ENCODE assay signal across 8 cellular contexts in genomic region chr4:24471623-24472510, GRCh38.
DNase-seq lines count a peak whose midpoint lies in the region; ATAC-seq and TF ChIP-seq lines count a peak whose summit lies in the region.

No MANE protein-coding gene starts in this region.

- no peak overlapping the region for H2BK5ac ChIP-seq in H9 (ENCODE audit: insufficient read length, low read length)

- H2AFZ ChIP-seq in H9 (ENCODE audit: low read length) = no peak overlapping the region

- no peaks in the 10 kb centered on the region for H3K36me3 ChIP-seq in heart right ventricle
- no peaks in the 10 kb centered on the region for H3K36me3 ChIP-seq in rectal smooth muscle tissue (ENCODE audit: control insufficient read depth, insufficient read depth, low read length)

- H4K8ac ChIP-seq in H9 (replicated peaks; ENCODE audit: insufficient read length, low read depth, low read length) = no peak overlapping the region

- no peak overlapping the region for H3K4ac ChIP-seq in H9 (ENCODE audit: low read depth, low read length)

- no CpG with 5 or more reads among the region's 68 CpGs for WGBS in H9 (ENCODE audit: extremely low coverage, insufficient read length, low lambda C conversion rate)
- WGBS in heart right ventricle, 2 donors = 1% methylated on average over 68 of the region's 68 CpGs

- H3K9ac ChIP-seq in H9 (ENCODE audit: extremely low read depth, insufficient read length, low read length) (no peak overlapping the region), rectal smooth muscle tissue (ENCODE audit: low read length) (no peak overlapping the region)

- H3K4me1 ChIP-seq in H9 (ENCODE audit: insufficient read depth, low read length) = peaks cover 4% of the 10 kb centered on the region; the same call in 1 of the 2 replicates
- H3K4me1 ChIP-seq in heart right ventricle = peaks cover 0 to 38% (median 22%) of the 10 kb centered on the region in 9 donors
- peaks cover 2% of the 10 kb centered on the region for H3K4me1 ChIP-seq in rectal smooth muscle tissue (ENCODE audit: control insufficient read depth, insufficient read depth, low read length)

- H2BK20ac ChIP-seq in H9 (ENCODE audit: low read depth, low read length, poor library complexity, severe bottlenecking) = no peak overlapping the region

- H3K79me2 ChIP-seq in H9 (ENCODE audit: insufficient read depth, low read length) = no peaks in the 10 kb centered on the region

- peaks cover 0 to 11% (median 0%) of the 10 kb centered on the region in 3 experiments; a peak in 4 of 7 replicates for H3K36me3 Mint-ChIP-seq in H9 (ENCODE audit: insufficient read depth in 1 of 3, low read depth in 3 of 3)
- H3K36me3 Mint-ChIP-seq in activated T-cell treated with anti-CD3 and anti-CD28 coated beads, Interleukin-2, amount 50 U/mL, for 72 hours (ENCODE audit: insufficient read depth in 2 of 2) = peaks cover 2 to 5% of the 10 kb centered on the region in 2 donors

- no peak overlapping the region for H2BK12ac ChIP-seq in H9 (ENCODE audit: insufficient read length, low read depth, low read length)

- H3K23me2 ChIP-seq in H9 (ENCODE audit: insufficient read length, low read depth, low read length, poor library complexity, severe bottlenecking) = peaks cover 22% of the 10 kb centered on the region

- H3K23ac ChIP-seq in H9 (ENCODE audit: insufficient read length, low read depth, low read length) = no peak overlapping the region

- H2BK120ac ChIP-seq in H9 (ENCODE audit: low read depth, low read length, poor library complexity, severe bottlenecking) = no peak overlapping the region

- no peak overlapping the region for H4K5ac ChIP-seq in H9 (ENCODE audit: insufficient read length, low read depth, low read length)

- no peaks in the 10 kb centered on the region for H4K20me1 ChIP-seq in H9 (ENCODE audit: control insufficient read depth, insufficient read depth, insufficient read length)

- H3K27ac ChIP-seq in H9 (ENCODE audit: insufficient read length, low read depth, low read length) (no peak overlapping the region), heart right ventricle (peak overlapping the region in 8 of 10 donors; percentile 8 to 73 (median 64)), rectal smooth muscle tissue (ENCODE audit: low read depth, low read length) (peak overlapping the region; percentile 54)

- H2AK5ac ChIP-seq in H9 (ENCODE audit: insufficient read length, low read length) = no peak overlapping the region

- H3K56ac ChIP-seq in H9 (ENCODE audit: insufficient read length, low read depth, low read length) = no peak overlapping the region

- H3K9me3 ChIP-seq in H9 (ENCODE audit: control insufficient read depth, low read depth, low read length) (no peaks in the 10 kb centered on the region), heart right ventricle (no peaks in the 10 kb centered on the region)

- peak overlapping the region in 1 of 3 experiments; percentile 89; a peak in 3 of 7 replicates for H3K27ac Mint-ChIP-seq in H9
- H3K27ac Mint-ChIP-seq in activated T-cell treated with anti-CD3 and anti-CD28 coated beads, Interleukin-2, amount 50 U/mL, for 72 hours = no peak overlapping the region

- DNase-seq in ACHN (peak; percentile 0), H9 (peak; percentile 58), heart right ventricle (peak; percentile 13 to 22), epidermal melanocyte (ENCODE audit: insufficient read length, low spot score) (no peak), SKM-1 (lab: John Stamatoyannopoulos, UW; ENCODE audit: unreplicated experiment) (no peak)
- peak; percentile 25 to 26 for DNase-seq in activated T-cell treated with anti-CD3 and anti-CD28 coated beads, Interleukin-2, amount 50 U/mL, for 72 hours

- peak overlapping the region; percentile 55; the same call in 1 of the 2 replicates for H2BK15ac ChIP-seq in H9 (ENCODE audit: low read depth, low read length)

- H3K27me3 ChIP-seq in H9 (ENCODE audit: insufficient read depth, low read length) = peaks cover 4% of the 10 kb centered on the region; the same call in 1 of the 2 replicates
- H3K27me3 ChIP-seq in heart right ventricle = peaks cover 0 to 78% (median 21%) of the 10 kb centered on the region in 7 donors
- H3K27me3 ChIP-seq in rectal smooth muscle tissue (ENCODE audit: control insufficient read depth, insufficient read depth, low read length) = peaks cover 5% of the 10 kb centered on the region

- H3T11ph ChIP-seq in H9 (ENCODE audit: low read length) = no peak overlapping the region

- H3K4me1 Mint-ChIP-seq in H9 = peaks cover 38 to 51% of the 10 kb centered on the region in 2 experiments
- H3K4me1 Mint-ChIP-seq in activated T-cell treated with anti-CD3 and anti-CD28 coated beads, Interleukin-2, amount 50 U/mL, for 72 hours (ENCODE audit: low read depth) = peaks cover 42% of the 10 kb centered on the region

- TF ChIP-seq CTCF in H9 (conservative IDR thresholded peaks at IDR 0.05) (no peak), heart right ventricle (IDR thresholded peaks at IDR 0.05) (no peak)

- intact Hi-C loops in heart right ventricle (cut with DNase I) = loop anchor here in 2 of 10 donors (2.0 to 5.0 kb wide), 2 partner anchors 79 to 110 kb away; partner anchors contain the start of gene DHX15 (in 1 of the 2)

- peak; percentile 14 to 26 for ATAC-seq in activated T-cell treated with anti-CD3 and anti-CD28 coated beads, Interleukin-2, amount 50 U/mL, for 72 hours (replicated peaks in 1 of 2)
- ATAC-seq in heart right ventricle (peak in 4 of 8 donors; percentile 1 to 40 (median 8)), HG02571 (IDR thresholded peaks at IDR 0.05; ENCODE audit: unreplicated experiment) (no peak)

- H3K79me1 ChIP-seq in H9 (ENCODE audit: insufficient read depth, low read depth, low read length, poor library complexity, severe bottlenecking) = no peaks in the 10 kb centered on the region

- no peak overlapping the region for H4K91ac ChIP-seq in H9 (ENCODE audit: insufficient read length, low read depth, low read length)

- peak overlapping the region; percentile 93 to 97 for H3K4me3 Mint-ChIP-seq in H9
- H3K4me3 Mint-ChIP-seq in activated T-cell treated with anti-CD3 and anti-CD28 coated beads, Interleukin-2, amount 50 U/mL, for 72 hours = peak overlapping the region; percentile 83 to 95

- in situ Hi-C loops in ACHN (cut with HindIII; ENCODE audit: low pct_ligation_motif_present, low pct_unique_long_range_greater_than_20kb, low sequenced_read_pairs) = no loop called here

- H3K9me3 Mint-ChIP-seq in H9 = no peaks in the 10 kb centered on the region; a peak in 2 of 5 replicates
- H3K9me3 Mint-ChIP-seq in activated T-cell treated with anti-CD3 and anti-CD28 coated beads, Interleukin-2, amount 50 U/mL, for 72 hours = no peaks in the 10 kb centered on the region

- H3K18ac ChIP-seq in H9 (ENCODE audit: insufficient read length, low read depth, low read length) = no peak overlapping the region

- H3K4me2 ChIP-seq in H9 (ENCODE audit: insufficient read depth, insufficient read length, low read length) = peak overlapping the region; percentile 87

- H3K4me3 ChIP-seq in heart right ventricle (peak overlapping the region; percentile 52 to 79 (median 68)), rectal smooth muscle tissue (ENCODE audit: low read length) (peak overlapping the region; percentile 68)

- 0 out of 2 replicates have a peak overlapping the region, but pooled peaks have one; percentile 35 for H3K14ac ChIP-seq in H9 (ENCODE audit: insufficient read depth, low read length)

- H3K27me3 Mint-ChIP-seq in H9 (ENCODE audit: low read depth) = peaks cover 51% of the 10 kb centered on the region
- H3K27me3 Mint-ChIP-seq in activated T-cell treated with anti-CD3 and anti-CD28 coated beads, Interleukin-2, amount 50 U/mL, for 72 hours (ENCODE audit: low read depth) = peaks cover 90% of the 10 kb centered on the region

Comparison
In these comparisons a context has a peak if more than half of its experiments do, and no peak if none do; other contexts are left out.
1. DNase-seq: peak in ACHN (single experiment), H9 (single experiment), activated T-cell treated with anti-CD3 and anti-CD28 coated beads, Interleukin-2, amount 50 U/mL, for 72 hours (2 of 2) and heart right ventricle (2 of 2); none in epidermal melanocyte (single experiment) and SKM-1 (single experiment).